ENCODE assay signal across 17 cellular contexts in genomic region chr1:21347072-21347581, GRCh38. TPM values are rescaled to one million over a fixed set of nuclear protein-coding genes. Genes with fewer than 3 reads are reported as not detected.
DNase-seq lines count a peak whose midpoint lies in the region; ATAC-seq, FAIRE-seq and TF ChIP-seq lines count a peak whose summit lies in the region.
"Had no signal": no experiment of that assay in that cellular context is flagged by ENCODE, and none has a peak within 500 bp of the region (broad histone marks: within the 10 kb centered on the region; RNA-seq: fewer than 3 reads in every experiment).

No MANE protein-coding gene starts in this region.

- H4K91ac ChIP-seq in trophoblast cell (ENCODE audit: low read depth, low read length): no peak overlapping the region

- FAIRE-seq in K562 (lab: Jason Lieb, UNC): no peak
- FAIRE-seq: H54 had no signal

- H2BK120ac ChIP-seq in trophoblast cell (ENCODE audit: insufficient read depth, low read length, poor library complexity): no peak overlapping the region

- ATAC-seq in K562 (no peak), HG03045 (IDR thresholded peaks at IDR 0.05; ENCODE audit: unreplicated experiment) (no peak), HG02840 (IDR thresholded peaks at IDR 0.05; ENCODE audit: low FRiP score, unreplicated experiment) (no peak)

- peaks cover 8% of the 10 kb centered on the region for H3K79me1 ChIP-seq in trophoblast cell (ENCODE audit: low read length)

- H3K9me3 ChIP-seq in DOHH2 (ENCODE audit: control insufficient read depth, insufficient read depth, low read length) (no peaks in the 10 kb centered on the region), K562 (replicated peaks; ENCODE audit: control insufficient read depth, insufficient read depth, low read depth, low read length) (no peaks in the 10 kb centered on the region), neural cell (ENCODE audit: low read length) (no peaks in the 10 kb centered on the region), trophoblast cell (ENCODE audit: insufficient read depth, low read depth, low read length) (no peaks in the 10 kb centered on the region)

- no peak overlapping the region for H2BK5ac ChIP-seq in trophoblast cell (ENCODE audit: low read depth, low read length, poor library complexity)

- TF ChIP-seq CTCF in DOHH2 (IDR thresholded peaks at IDR 0.05; ENCODE audit: low read depth, low read length, poor library complexity, severe bottlenecking) (no peak), K562 (IDR thresholded peaks at IDR 0.05 in 2 of 3, conservative IDR thresholded peaks at IDR 0.05 in 1 of 3; ENCODE audit: insufficient read depth in 2 of 3, low read depth in 1 of 3, low read length in 3 of 3) (no peak), neural cell (IDR thresholded peaks at IDR 0.05; ENCODE audit: poor library complexity, severe bottlenecking) (no peak)

- peak; percentile 33 for DNase-seq in NCI-H69 (lab: John Stamatoyannopoulos, UW)
- no peak for DNase-seq in K562 (ENCODE audit: extremely low read depth in 1 of 4, low spot score in 3 of 4)
- no peak for DNase-seq in T1000 (lab: John Stamatoyannopoulos, UW)
- no peak for DNase-seq in trophoblast cell
- DNase-seq: ACHN; CD4-positive, alpha-beta T cell; KBM-7; MM.1S; NCI-H1105; NCI-H187 treated with DMSO at 0.1 percent for 48 hours; NCI-H2171; NCI-H510A had no signal

- no peak overlapping the region for H4K12ac ChIP-seq in trophoblast cell (ENCODE audit: low read depth, low read length)

- CTCF ChIA-PET in K562 (lab: Yijun Ruan, JAX; ENCODE audit: low intra/inter-chr PET ratio): no interaction called here

- in situ Hi-C loops in K562 (cut with MboI): no loop called here

- H3K4me3 ChIP-seq in DOHH2 (ENCODE audit: low read length): peak overlapping the region; percentile 76
- no peak overlapping the region for H3K4me3 ChIP-seq in K562
- H3K4me3 ChIP-seq in neural cell (ENCODE audit: low read length): peak overlapping the region; percentile 81
- no peak overlapping the region for H3K4me3 ChIP-seq in trophoblast cell (ENCODE audit: low read depth, low read length)

- no peak overlapping the region for H4K8ac ChIP-seq in trophoblast cell (ENCODE audit: low read depth, low read length)

- no peak for TF ChIP-seq POLR2A in K562 (conservative IDR thresholded peaks at IDR 0.05)

- H2AFZ ChIP-seq in K562 (ENCODE audit: low read depth, low read length) (no peak overlapping the region; the same call in 1 of the 2 replicates), neural cell (ENCODE audit: low read depth, low read length) (no peak overlapping the region), trophoblast cell (ENCODE audit: insufficient read depth, low read length, poor library complexity) (no peak overlapping the region)

- 64% methylated on average over 7 of the region's 8 CpGs for WGBS in K562 (ENCODE audit: insufficient coverage, low coverage, missing lambda C conversion rate)
- WGBS in trophoblast cell (ENCODE audit: extremely low coverage, insufficient coverage, insufficient read length): no CpG with 5 or more reads among the region's 8 CpGs

- intact Hi-C loops in K562 (cut with micrococcal nuclease): loop anchor here (5.0 kb wide), 1 partner anchor 85 kb away; no protein-coding TSS in a partner anchor

- H3K79me2 ChIP-seq in DOHH2 (ENCODE audit: control insufficient read depth, low read length) (no peaks in the 10 kb centered on the region), K562 (ENCODE audit: control insufficient read depth, insufficient read depth, low read length) (peaks cover 16% of the 10 kb centered on the region), neural cell (replicated peaks; ENCODE audit: insufficient read depth, low read length) (peaks cover 4% of the 10 kb centered on the region), trophoblast cell (ENCODE audit: control insufficient read depth, insufficient read depth, low read length, poor library complexity) (peaks cover 6% of the 10 kb centered on the region)

- H3K36me3 ChIP-seq in DOHH2 (ENCODE audit: control insufficient read depth, low read length) (no peaks in the 10 kb centered on the region), K562 (ENCODE audit: control insufficient read depth, insufficient read depth, low read length) (no peaks in the 10 kb centered on the region), neural cell (ENCODE audit: insufficient read depth, low read length) (no peaks in the 10 kb centered on the region), trophoblast cell (ENCODE audit: control insufficient read depth in 1 of 2, insufficient read depth in 2 of 2, low read length in 2 of 2) (no peaks in the 10 kb centered on the region)

- H3K14ac ChIP-seq in trophoblast cell (ENCODE audit: low read length): no peak overlapping the region

- H3K9ac ChIP-seq in K562 (ENCODE audit: insufficient read depth in 1 of 2, low read depth in 2 of 2, low read length in 2 of 2): peak overlapping the region; percentile 22 to 87; a peak in 2 of 4 replicates
- no peak overlapping the region for H3K9ac ChIP-seq in neural cell (ENCODE audit: low read length)
- H3K9ac ChIP-seq in trophoblast cell (ENCODE audit: low read length): no peak overlapping the region

- POLR2A ChIA-PET in K562 (lab: Yijun Ruan, JAX): interaction anchor here (0.9 kb wide), 1 partner anchor 19 kb away, joined by 3 read pairs; no protein-coding TSS in a partner anchor

- no peak overlapping the region for H3K4ac ChIP-seq in trophoblast cell (ENCODE audit: low read depth, low read length)

- peak overlapping the region; percentile 82 for H3K4me2 ChIP-seq in DOHH2 (ENCODE audit: low read length)
- peak overlapping the region; percentile 98 for H3K4me2 ChIP-seq in K562 (ENCODE audit: insufficient read depth, low read length)
- no peak overlapping the region for H3K4me2 ChIP-seq in neural cell (ENCODE audit: low read length)
- no peak overlapping the region for H3K4me2 ChIP-seq in trophoblast cell (ENCODE audit: low read length)

- H3K27me3 ChIP-seq in DOHH2 (ENCODE audit: control insufficient read depth, low read length) (peaks cover 56% of the 10 kb centered on the region), K562 (ENCODE audit: control insufficient read depth in 2 of 2, insufficient read depth in 2 of 2, low read length in 2 of 2) (no peaks in the 10 kb centered on the region), neural cell (ENCODE audit: insufficient read depth, low read depth, low read length) (no peaks in the 10 kb centered on the region), trophoblast cell (ENCODE audit: insufficient read depth, low read length) (no peaks in the 10 kb centered on the region)

- BruUV-seq in K562 (replicated peaks; lab: Mats Ljungman, UMichigan): no TSS peak

- no peaks in the 10 kb centered on the region for H3F3A ChIP-seq in DOHH2 (ENCODE audit: control insufficient read depth, insufficient read depth)
- H3F3A ChIP-seq in neural cell (ENCODE audit: insufficient read depth, low read length, poor library complexity, severe bottlenecking): no peaks in the 10 kb centered on the region

- H3K9me1 ChIP-seq in K562 (ENCODE audit: control insufficient read depth, insufficient read depth, low read length): no peaks in the 10 kb centered on the region

- no peaks in the 10 kb centered on the region for H3K9me2 ChIP-seq in DOHH2 (replicated peaks; ENCODE audit: control insufficient read depth, low read length)
- no peaks in the 10 kb centered on the region for H3K9me2 ChIP-seq in neural cell (ENCODE audit: insufficient read depth, low read length)

- H3K23ac ChIP-seq in trophoblast cell (ENCODE audit: low read length): no peak overlapping the region

- H3K27ac ChIP-seq in DOHH2 (ENCODE audit: low read depth, low read length) (no peak overlapping the region), K562 (ENCODE audit: extremely low read depth, low read depth, low read length) (no peak overlapping the region), neural cell (ENCODE audit: low read length) (no peak overlapping the region), trophoblast cell (ENCODE audit: low read depth, low read length) (no peak overlapping the region)

- no peak for TF ChIP-seq RAD21 in K562 (CRISPR knock-in tag; conservative IDR thresholded peaks at IDR 0.05 in 1 of 2, IDR thresholded peaks at IDR 0.05 in 1 of 2)
- no peak for TF ChIP-seq RAD21 in neural cell (conservative IDR thresholded peaks at IDR 0.05)

- no peak for TF ChIP-seq EP300 in K562 (IDR thresholded peaks at IDR 0.05; ENCODE audit: low read length)
- TF ChIP-seq EP300 in neural cell (conservative IDR thresholded peaks at IDR 0.05; ENCODE audit: poor library complexity, severe bottlenecking): no peak

- H3K4me1 ChIP-seq in DOHH2 (ENCODE audit: control insufficient read depth, low read length) (peaks cover 30% of the 10 kb centered on the region), K562 (replicated peaks in 1 of 2; ENCODE audit: control insufficient read depth in 2 of 2, insufficient read depth in 2 of 2, low read length in 2 of 2) (peaks cover 28 to 45% of the 10 kb centered on the region in 2 experiments), trophoblast cell (ENCODE audit: control insufficient read depth in 1 of 2, insufficient read depth in 2 of 2, low read length in 2 of 2) (peaks cover 12 to 21% of the 10 kb centered on the region in 2 experiments)

- H2AK5ac ChIP-seq in trophoblast cell (ENCODE audit: low read length): no peak overlapping the region

- no peak overlapping the region for H3K18ac ChIP-seq in trophoblast cell (ENCODE audit: low read length)

- no peaks in the 10 kb centered on the region; the same call in 1 of the 2 replicates for H4K20me1 ChIP-seq in DOHH2 (ENCODE audit: control insufficient read depth, insufficient read depth, low read depth, low read length)
- peaks cover 14% of the 10 kb centered on the region for H4K20me1 ChIP-seq in K562 (replicated peaks; ENCODE audit: control insufficient read depth, insufficient read depth, low read length)
- H4K20me1 ChIP-seq in neural cell (ENCODE audit: insufficient read depth): no peaks in the 10 kb centered on the region

- no peak overlapping the region for H2BK12ac ChIP-seq in trophoblast cell (ENCODE audit: low read length)

RNA-seq across cellular contexts. Expression of gene ECE1, which starts 56.9 kb away (rescaled TPM):
- total RNA-seq in K562 (2011; cell fraction: chromatin; rRNA removed; ENCODE audit: low replicate concordance): 46.9 and 72.4 TPM in 2 replicates
- total RNA-seq in K562 (2011; cell fraction: nucleolus; rRNA removed): 41.5 and 47.5 TPM in 2 replicates
- 38.9 and 42.0 TPM in 2 replicates for total RNA-seq in K562 (2011; cell fraction: nucleoplasm; rRNA removed)
- 18.8 and 21.3 TPM in 2 replicates for total RNA-seq in K562 (2014; rRNA removed)
- 11.0 and 14.5 TPM in 2 replicates for total RNA-seq in K562 (2014; rRNA removed; fragmentation: Illumina TruSeq; extraction: Trizol)
- 5.3 and 6.9 TPM in 2 replicates for total RNA-seq in K562 (2015; rRNA removed; fragmentation: Illumina TruSeq; extraction: Trizol)
- total RNA-seq in K562 (2021): 31.6 and 34.8 TPM in 2 replicates
- 10.3 and 26.8 TPM in 2 replicates for polyA plus RNA-seq in K562 (2011; rRNA removed)
- polyA plus RNA-seq in K562 (2011; cell fraction: cytosol; rRNA removed): 5.5 and 9.8 TPM in 2 replicates
- 12.7 and 17.7 TPM in 2 replicates for polyA plus RNA-seq in K562 (2011; cell fraction: nucleus; rRNA removed)
- 20.2 and 46.9 TPM in 2 replicates for polyA plus RNA-seq in K562 (2012)
- polyA plus RNA-seq in K562 (2014; fragmentation: Illumina TruSeq; extraction: Trizol): 29.7 and 30.8 TPM in 2 replicates
- polyA plus RNA-seq in K562 (2014; fragmentation: Nextera tagmentation; extraction: Ambion mirVana): under 1 TPM; 0.56 to 0.61 TPM
- polyA plus RNA-seq in K562 (2014; rRNA removed): 10.1 and 12.1 TPM in 2 replicates
- polyA minus RNA-seq in K562 (2011; rRNA and poly(A)+ RNA removed): 9.1 and 14.0 TPM in 2 replicates
- 9.9 and 13.4 TPM in 2 replicates for polyA minus RNA-seq in K562 (2011; cell fraction: cytosol; rRNA and poly(A)+ RNA removed)
- polyA minus RNA-seq in K562 (2011; cell fraction: nucleus; rRNA and poly(A)+ RNA removed): 9.1 and 11.0 TPM in 2 replicates
- polyA plus RNA-seq in neural cell: 7.8 and 10.1 TPM in 2 replicates
- polyA minus RNA-seq in neural cell: 13.9 and 15.5 TPM in 2 replicates
- polyA plus RNA-seq in trophoblast cell (2013): 50.0 and 52.3 TPM in 2 replicates

Comparison
In these comparisons a context has a peak if more than half of its experiments do, and no peak if none do; other contexts are left out.
1. H3K4me2 ChIP-seq: peak in DOHH2 (single experiment) and K562 (single experiment); none in neural cell (single experiment) and trophoblast cell (single experiment).
2. H3K4me3 ChIP-seq: peak in DOHH2 (single experiment) and neural cell (single experiment); none in K562 (single experiment) and trophoblast cell (single experiment).
3. H3K9ac ChIP-seq: peak in K562 (2 of 2); none in neural cell (single experiment) and trophoblast cell (single experiment).